12 cellular contexts compared by ENCODE assay signal in the genomic region with DNA sequence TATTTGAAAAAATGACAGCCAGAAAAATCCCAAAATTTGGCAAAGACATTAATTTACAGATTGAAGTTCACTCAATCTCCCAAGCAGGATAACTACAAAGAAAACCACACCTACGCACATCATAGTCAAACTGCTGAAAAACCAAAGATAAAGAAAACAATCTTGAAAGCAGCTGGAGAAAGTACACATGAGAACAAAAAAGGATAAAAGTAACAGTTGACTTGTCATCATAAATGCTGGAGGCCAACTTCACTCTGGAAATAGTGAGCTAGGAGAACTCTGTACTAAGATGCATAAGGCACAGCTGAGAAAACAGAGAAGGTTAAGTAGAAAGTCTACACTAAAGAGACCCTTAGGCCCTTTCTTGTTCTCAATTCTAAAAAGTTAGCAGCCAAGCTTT.
DNase-seq lines count a peak whose midpoint lies in the region; ATAC-seq and TF ChIP-seq lines count a peak whose summit lies in the region.
"Had no signal": no experiment of that assay in that cellular context is flagged by ENCODE, and none has a peak within 500 bp of the region (broad histone marks: within the 10 kb centered on the region; RNA-seq: fewer than 3 reads in every experiment).

No MANE protein-coding gene starts in this region.

- H3K4me3 ChIP-seq in astrocyte of the spinal cord (ENCODE audit: low read depth, low read length) = no peak overlapping the region
- H3K4me3 ChIP-seq: body of pancreas, ovary, sigmoid colon had no signal

- H3K27me3 Mint-ChIP-seq in activated naive CD4-positive, alpha-beta T cell treated with anti-CD3 and anti-CD28 coated beads, Interleukin-2, amount 10 ng/mL, durations not matched to agents 7 days and 5 days = no peaks in the 10 kb centered on the region

- no peak for DNase-seq in activated naive CD4-positive, alpha-beta T cell treated with anti-CD3 and anti-CD28 coated beads, Interleukin-2, amount 10 ng/mL, durations not matched to agents 7 days and 5 days
- DNase-seq in activated naive CD4-positive, alpha-beta T cell treated with anti-CD3 and anti-CD28 coated beads, Interleukin-2, amount 50 U/mL, for 16 hours = no peak
- peak; percentile 10 for DNase-seq in astrocyte of the spinal cord (ENCODE audit: low read depth, low spot score)
- no peak for DNase-seq in stimulated activated effector memory CD8-positive, alpha-beta T cell treated with anti-CD3 and anti-CD28 coated beads, Interleukin-12 subunit alpha, Interleukin-12 subunit beta, amount 100 ng/mL, for 72 hours (ENCODE audit: low spot score in 2 of 2)
- DNase-seq in GM13977 (ENCODE audit: low spot score) = no peak
- no peak for DNase-seq in caudate nucleus (lab: John Stamatoyannopoulos, UW)
- DNase-seq: NCI-H2081 treated with DMSO at 0.1 percent for 48 hours, ovary, sigmoid colon had no signal

- H3K27ac ChIP-seq in KOPT-K1 (ENCODE audit: low read depth, low read length, poor library complexity, severe bottlenecking) (peak overlapping the region; percentile 41), caudate nucleus (ENCODE audit: low read depth, low read length) (no peak overlapping the region)
- H3K27ac ChIP-seq: body of pancreas, ovary, sigmoid colon had no signal

- H3K36me3 ChIP-seq in KOPT-K1 (ENCODE audit: insufficient read depth, low read length) = no peaks in the 10 kb centered on the region; the same call in 1 of the 2 replicates
- H3K36me3 ChIP-seq: ovary, sigmoid colon had no signal

- peak overlapping the region; percentile 19 for H3K4me3 Mint-ChIP-seq in activated naive CD4-positive, alpha-beta T cell treated with anti-CD3 and anti-CD28 coated beads, Interleukin-2, amount 10 ng/mL, durations not matched to agents 7 days and 5 days
- no peak overlapping the region for H3K4me3 Mint-ChIP-seq in stimulated activated effector memory CD8-positive, alpha-beta T cell treated with anti-CD3 and anti-CD28 coated beads, Interleukin-12 subunit alpha, Interleukin-12 subunit beta, amount 100 ng/mL, for 72 hours

- peaks cover 26% of the 10 kb centered on the region for H3K36me3 Mint-ChIP-seq in activated naive CD4-positive, alpha-beta T cell treated with anti-CD3 and anti-CD28 coated beads, Interleukin-2, amount 10 ng/mL, durations not matched to agents 7 days and 5 days
- peaks cover 20% of the 10 kb centered on the region for H3K36me3 Mint-ChIP-seq in stimulated activated effector memory CD8-positive, alpha-beta T cell treated with anti-CD3 and anti-CD28 coated beads, Interleukin-12 subunit alpha, Interleukin-12 subunit beta, amount 100 ng/mL, for 72 hours

- no peaks in the 10 kb centered on the region for H3K9me3 Mint-ChIP-seq in activated naive CD4-positive, alpha-beta T cell treated with anti-CD3 and anti-CD28 coated beads, Interleukin-2, amount 10 ng/mL, durations not matched to agents 7 days and 5 days
- no peaks in the 10 kb centered on the region for H3K9me3 Mint-ChIP-seq in stimulated activated effector memory CD8-positive, alpha-beta T cell treated with anti-CD3 and anti-CD28 coated beads, Interleukin-12 subunit alpha, Interleukin-12 subunit beta, amount 100 ng/mL, for 72 hours

- no peaks in the 10 kb centered on the region for H3K9me3 ChIP-seq in KOPT-K1 (ENCODE audit: insufficient read depth, low read length, poor library complexity, severe bottlenecking)
- H3K9me3 ChIP-seq: ovary, sigmoid colon had no signal

- CTCF ChIA-PET in activated naive CD4-positive, alpha-beta T cell treated with anti-CD3 and anti-CD28 coated beads, Interleukin-2, amount 10 ng/mL, durations not matched to agents 7 days and 5 days (lab: Charles Lee) = interaction anchor here (1.0 to 3.6 kb wide), 18 partner anchors 8 to 329 kb away, joined by 3 to 24 read pairs (median 6); a partner anchor contains a TSS

- no peak for ATAC-seq in stimulated activated effector memory CD8-positive, alpha-beta T cell treated with anti-CD3 and anti-CD28 coated beads, Interleukin-12 subunit alpha, Interleukin-12 subunit beta, amount 100 ng/mL, for 72 hours
- ATAC-seq in GM18861 (IDR thresholded peaks at IDR 0.05; ENCODE audit: unreplicated experiment) = no peak
- ATAC-seq: body of pancreas had no signal

- H3K4me1 Mint-ChIP-seq in activated naive CD4-positive, alpha-beta T cell treated with anti-CD3 and anti-CD28 coated beads, Interleukin-2, amount 10 ng/mL, durations not matched to agents 7 days and 5 days = peaks cover 55% of the 10 kb centered on the region
- H3K4me1 Mint-ChIP-seq in stimulated activated effector memory CD8-positive, alpha-beta T cell treated with anti-CD3 and anti-CD28 coated beads, Interleukin-12 subunit alpha, Interleukin-12 subunit beta, amount 100 ng/mL, for 72 hours = peaks cover 35% of the 10 kb centered on the region

- TF ChIP-seq CTCF in astrocyte of the spinal cord (IDR thresholded peaks at IDR 0.05; ENCODE audit: low read depth, low read length) = no peak
- no peak for TF ChIP-seq CTCF in GM13977 (IDR thresholded peaks at IDR 0.05; ENCODE audit: extremely low read depth, insufficient read depth, missing control alignments)

- in situ Hi-C loops in astrocyte of the spinal cord (cut with HindIII; ENCODE audit: low sequenced_read_pairs) = no loop called here
- in situ Hi-C loops in GM13977 (cut with MboI; ENCODE audit: low pct_unique_long_range_greater_than_20kb, low sequenced_read_pairs, unreplicated experiment) = no loop called here

- peak overlapping the region; percentile 90 for H3K27ac Mint-ChIP-seq in activated naive CD4-positive, alpha-beta T cell treated with anti-CD3 and anti-CD28 coated beads, Interleukin-2, amount 10 ng/mL, durations not matched to agents 7 days and 5 days
- peak overlapping the region; percentile 48 for H3K27ac Mint-ChIP-seq in stimulated activated effector memory CD8-positive, alpha-beta T cell treated with anti-CD3 and anti-CD28 coated beads, Interleukin-12 subunit alpha, Interleukin-12 subunit beta, amount 100 ng/mL, for 72 hours
